4 cellular contexts compared by ENCODE assay signal in the genomic region with DNA sequence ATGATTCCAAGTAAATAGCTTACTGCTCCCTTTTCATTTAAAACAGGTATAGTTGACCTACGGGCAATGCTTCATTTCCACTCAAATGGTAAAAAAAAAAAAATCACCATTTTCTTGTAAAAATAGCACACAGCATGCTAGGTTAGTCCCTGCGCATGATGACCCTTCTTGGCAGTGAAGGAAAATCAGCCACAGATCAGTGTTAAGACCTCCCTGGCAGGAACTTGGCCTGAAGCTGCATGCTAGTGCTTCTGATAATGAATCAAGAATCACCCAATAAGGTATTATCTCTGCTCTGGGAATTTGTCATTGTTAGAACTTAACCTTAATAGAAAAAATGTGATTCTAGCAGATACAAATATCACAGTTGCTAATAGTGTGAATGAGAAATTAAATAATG.
"Had no signal": no experiment of that assay in that cellular context is flagged by ENCODE, and none has a peak within 500 bp of the region (broad histone marks: within the 10 kb centered on the region; RNA-seq: fewer than 3 reads in every experiment).

No MANE protein-coding gene starts in this region.

- DNase-seq: H9, HCEC 1CT, IMR-90 had no signal

- ATAC-seq: GM23338 had no signal

- H3K4me3 ChIP-seq: GM23338 had no signal

- H3K27ac Mint-ChIP-seq: GM23338, H9 had no signal

- H3K4me3 Mint-ChIP-seq: GM23338, H9 had no signal

- H3K9me3 Mint-ChIP-seq: GM23338, H9 had no signal
